8 cellular contexts compared by ENCODE assay signal in genomic region chr9:78029601-78030552, GRCh38.
DNase-seq lines count a peak whose midpoint lies in the region; ATAC-seq lines count a peak whose summit lies in the region.

No MANE protein-coding gene starts in this region.

- H3K4me1 ChIP-seq in adipocyte (ENCODE audit: control insufficient read depth, insufficient read depth, low read length) (peaks cover 48% of the 10 kb centered on the region), rectal smooth muscle tissue (ENCODE audit: control insufficient read depth, insufficient read depth, low read length) (peaks cover 18% of the 10 kb centered on the region)

- DNase-seq in NCI-H1105 treated with DMSO at 0.1 percent for 48 hours (lab: John Stamatoyannopoulos, UW): peak; percentile 17
- DNase-seq in NCI-H1105 (lab: John Stamatoyannopoulos, UW): no peak
- DNase-seq in NCI-H526 treated with DMSO at 0.1 percent for 48 hours (lab: John Stamatoyannopoulos, UW): peak; percentile 50
- DNase-seq in adipocyte (ENCODE audit: low read depth): peak; percentile 65
- DNase-seq in hepatic stellate cell (ENCODE audit: low spot score): peak; percentile 20

- H3K4me3 ChIP-seq in adipocyte (ENCODE audit: low read length): peak overlapping the region; percentile 92
- peak overlapping the region; percentile 71 for H3K4me3 ChIP-seq in rectal smooth muscle tissue (ENCODE audit: low read length)

- H3K9me3 ChIP-seq in adipocyte (ENCODE audit: control insufficient read depth, low read length): no peaks in the 10 kb centered on the region

- H3K36me3 ChIP-seq in adipocyte (ENCODE audit: control insufficient read depth, insufficient read depth, low read length, severe bottlenecking) (no peaks in the 10 kb centered on the region), rectal smooth muscle tissue (ENCODE audit: control insufficient read depth, insufficient read depth, low read length) (no peaks in the 10 kb centered on the region)

- peak overlapping the region; percentile 71 for H3K27ac ChIP-seq in rectal smooth muscle tissue (ENCODE audit: low read depth, low read length)

- H3K27me3 ChIP-seq in adipocyte (replicated peaks; ENCODE audit: control insufficient read depth, insufficient read depth, low read length) (no peaks in the 10 kb centered on the region), rectal smooth muscle tissue (ENCODE audit: control insufficient read depth, insufficient read depth, low read length) (no peaks in the 10 kb centered on the region)

- ATAC-seq in HG02938 (IDR thresholded peaks at IDR 0.05; ENCODE audit: unreplicated experiment) (no peak), GM21737 (IDR thresholded peaks at IDR 0.05; ENCODE audit: unreplicated experiment) (no peak)

- H3K9ac ChIP-seq in adipocyte (ENCODE audit: low read length) (peak overlapping the region; percentile 90), rectal smooth muscle tissue (ENCODE audit: low read length) (peak overlapping the region; percentile 17)
